Comparison of ENCODE assay signal across 8 cellular contexts in genomic region chr5:132490484-132491367, GRCh38. TPM values are rescaled to one million over a fixed set of nuclear protein-coding genes. Genes with fewer than 3 reads are reported as not detected.
A peak's percentile ranks its signal among the peaks of the same experiment; 100 is the strongest.
DNase-seq lines count a peak whose midpoint lies in the region; ATAC-seq and TF ChIP-seq lines count a peak whose summit lies in the region.

A gene with protein sequence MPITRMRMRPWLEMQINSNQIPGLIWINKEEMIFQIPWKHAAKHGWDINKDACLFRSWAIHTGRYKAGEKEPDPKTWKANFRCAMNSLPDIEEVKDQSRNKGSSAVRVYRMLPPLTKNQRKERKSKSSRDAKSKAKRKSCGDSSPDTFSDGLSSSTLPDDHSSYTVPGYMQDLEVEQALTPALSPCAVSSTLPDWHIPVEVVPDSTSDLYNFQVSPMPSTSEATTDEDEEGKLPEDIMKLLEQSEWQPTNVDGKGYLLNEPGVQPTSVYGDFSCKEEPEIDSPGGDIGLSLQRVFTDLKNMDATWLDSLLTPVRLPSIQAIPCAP (minus strand): TSS chr5:132490773. CDS start chr5:132489478, 1,295 bp downstream.

- H3K9me3 Mint-ChIP-seq in GM23338: no peaks in the 10 kb centered on the region
- no peaks in the 10 kb centered on the region for H3K9me3 Mint-ChIP-seq in naive thymus-derived CD8-positive, alpha-beta T cell

- H2AFZ ChIP-seq in GM23338 (peak within 1 kb of the TSS; percentile 99), fibroblast of lung (ENCODE audit: low read length) (no peak within 1 kb of the TSS)

- peak; percentile 87 for ATAC-seq in GM23338
- ATAC-seq in naive thymus-derived CD8-positive, alpha-beta T cell: peak; percentile 78 to 80

- H3K4me2 ChIP-seq in GM23338: peak within 1 kb of the TSS; percentile 92
- H3K4me2 ChIP-seq in fibroblast of lung (ENCODE audit: extremely low read depth, insufficient read depth, low read length): peak within 1 kb of the TSS; percentile 93

- H3K4me1 ChIP-seq in GM23338 (ENCODE audit: insufficient read depth) (peaks cover 22% of the 10 kb centered on the region), fibroblast of lung (ENCODE audit: control insufficient read depth, extremely low read depth, insufficient read depth, low read length) (peaks cover 27% of the 10 kb centered on the region)

- no peak within 1 kb of the TSS for H3K27ac Mint-ChIP-seq in GM23338
- H3K27ac Mint-ChIP-seq in naive thymus-derived CD8-positive, alpha-beta T cell: peak within 1 kb of the TSS; percentile 96 to 98 (median 98)

- 0 out of 2 replicates have a peak within 1 kb of the TSS, but pooled peaks have one; percentile 74 for H3K27ac ChIP-seq in GM23338 (ENCODE audit: low read depth)
- H3K27ac ChIP-seq in fibroblast of lung (ENCODE audit: insufficient read depth, low read length): peak within 1 kb of the TSS; percentile 92

- H3K36me3 Mint-ChIP-seq in GM23338 (ENCODE audit: low read depth): peaks cover 9% of the 10 kb centered on the region
- H3K36me3 Mint-ChIP-seq in naive thymus-derived CD8-positive, alpha-beta T cell: peaks cover 0 to 44% (median 37%) of the 10 kb centered on the region in 3 donors

- H4K20me1 ChIP-seq in GM23338 (replicated peaks; ENCODE audit: insufficient read depth) (peaks cover 3% of the 10 kb centered on the region; the same call in 1 of the 2 replicates), fibroblast of lung (ENCODE audit: control insufficient read depth, extremely low read depth, insufficient read depth, low read length) (no peaks in the 10 kb centered on the region)

- peak within 1 kb of the TSS; percentile 84 for H3K4me3 Mint-ChIP-seq in GM23338
- peak within 1 kb of the TSS; percentile 93 to 97 (median 96) for H3K4me3 Mint-ChIP-seq in naive thymus-derived CD8-positive, alpha-beta T cell

- H3K9me3 ChIP-seq in fibroblast of lung (ENCODE audit: control insufficient read depth, insufficient read depth, low read depth, low read length): no peaks in the 10 kb centered on the region

- H3K27me3 ChIP-seq in GM23338 (ENCODE audit: insufficient read depth): peaks cover 39% of the 10 kb centered on the region
- no peaks in the 10 kb centered on the region for H3K27me3 ChIP-seq in fibroblast of lung (ENCODE audit: control insufficient read depth, insufficient read depth, low read length)

- peaks cover 5% of the 10 kb centered on the region; the same call in 1 of the 2 replicates for H3F3A ChIP-seq in GM23338 (replicated peaks; ENCODE audit: low read depth)

- H3K4me1 Mint-ChIP-seq in GM23338: peaks cover 29% of the 10 kb centered on the region
- H3K4me1 Mint-ChIP-seq in naive thymus-derived CD8-positive, alpha-beta T cell: peaks cover 46 to 79% (median 76%) of the 10 kb centered on the region in 4 donors

- H3K4me3 ChIP-seq in GM23338 (peak within 1 kb of the TSS; percentile 80), fibroblast of lung (replicated peaks in 1 of 4; ENCODE audit: control extremely low read depth in 1 of 4, insufficient read depth in 1 of 4, low read depth in 3 of 4, low read length in 4 of 4) (peak within 1 kb of the TSS; percentile 71 to 98 (median 92))

- peak within 1 kb of the TSS; percentile 95 for H3K9ac ChIP-seq in fibroblast of lung (ENCODE audit: insufficient read depth, low read length)

- H3K9me2 ChIP-seq in GM23338 (ENCODE audit: insufficient read depth): no peaks in the 10 kb centered on the region

- POLR2A ChIA-PET in naive thymus-derived CD8-positive, alpha-beta T cell (lab: Charles Lee): interaction anchor here (0.5 to 16.0 kb wide), 27 partner anchors 9 to 939 kb away, joined by 3 to 648 read pairs (median 10); partner anchors contain the start of genes AFF4, HSPA4, RAD50 and SLC22A4

- H3K79me2 ChIP-seq in GM23338 (replicated peaks; ENCODE audit: insufficient read depth) (0 out of 2 replicates have a peak, but pooled peaks cover 5% of the 10 kb centered on the region), fibroblast of lung (ENCODE audit: control insufficient read depth, insufficient read depth, low read length) (peaks cover 41% of the 10 kb centered on the region)

- peaks cover 24% of the 10 kb centered on the region for H3K27me3 Mint-ChIP-seq in GM23338 (ENCODE audit: insufficient read depth, low read depth, poor library complexity)
- no peaks in the 10 kb centered on the region for H3K27me3 Mint-ChIP-seq in naive thymus-derived CD8-positive, alpha-beta T cell

- DNase-seq in EL (peak; percentile 97), GM23338 (ENCODE audit: low spot score) (peak; percentile 96), LHCN-M2 (ENCODE audit: low read depth) (peak; percentile 96), RPMI8226 (peak; percentile 95), fibroblast of lung (ENCODE audit: low read depth in 2 of 2) (peak; percentile 95 to 96)
- DNase-seq in activated T-helper 1 cell treated with anti-CD3 and anti-CD28 coated beads, Interleukin-2, amount 50 U/mL, for 16 hours (ENCODE audit: low read depth in 1 of 2, low spot score in 1 of 2): peak; percentile 89 to 99
- DNase-seq in naive thymus-derived CD8-positive, alpha-beta T cell: peak; percentile 97 to 99 (median 98)
- peak; percentile 95 for DNase-seq in stimulated activated naive CD4-positive, alpha-beta T cell treated with Interleukin-2 at 50 U/mL for 16 hours (lab: John Stamatoyannopoulos, UW)

- H3K36me3 ChIP-seq in GM23338 (ENCODE audit: insufficient read depth) (no peaks in the 10 kb centered on the region), fibroblast of lung (ENCODE audit: control insufficient read depth, insufficient read depth, low read length) (peaks cover 16% of the 10 kb centered on the region)

- TF ChIP-seq CTCF in GM23338 (conservative IDR thresholded peaks at IDR 0.05; ENCODE audit: low read depth in 2 of 2): no peak
- TF ChIP-seq CTCF in fibroblast of lung (conservative IDR thresholded peaks at IDR 0.05 in 1 of 2, IDR thresholded peaks at IDR 0.05 in 1 of 2; ENCODE audit: low read depth in 1 of 2, low read length in 2 of 2): no peak

TF ChIP-seq in GM23338, 12 proteins besides CTCF, POLR2A, EP300 and RAD21:
- TF ChIP-seq POLR2AphosphoS5 (IDR thresholded peaks at IDR 0.05; ENCODE audit: low read depth): peak; percentile 93
- TF ChIP-seq CREB1 (CRISPR knock-in tag; IDR thresholded peaks at IDR 0.05; ENCODE audit: low read depth): peak; percentile 64
- TF ChIP-seq JUNB (IDR thresholded peaks at IDR 0.05; ENCODE audit: unreplicated experiment): no peak

RNA-seq across cellular contexts. Expression of the gene that starts here (rescaled TPM):
- 6.4 and 6.9 TPM in 2 replicates for total RNA-seq in GM23338 (2014; rRNA removed; shearing (Covaris generic))
- 8.6 and 9.1 TPM in 2 replicates for polyA plus RNA-seq in GM23338 (2016; fragmentation: Nextera tagmentation; extraction: Ambion mirVana)
- 17.8 and 20.3 TPM in 2 replicates for total RNA-seq in LHCN-M2 (2014; rRNA removed)
- polyA plus RNA-seq in LHCN-M2 (2012): 18.0 TPM
- 22.1 and 34.7 TPM in 2 replicates for total RNA-seq in fibroblast of lung
- polyA plus RNA-seq in fibroblast of lung: 36.8 and 37.6 TPM in 2 replicates
- 32.1 and 37.0 TPM in 2 replicates for polyA plus RNA-seq in fibroblast of lung (2012)
- 45.2 and 81.5 TPM in 2 replicates for polyA minus RNA-seq in fibroblast of lung (ENCODE audit: low replicate concordance)
- total RNA-seq in naive thymus-derived CD8-positive, alpha-beta T cell: 100 to 1,000 TPM; 116 to 127 TPM
- polyA plus RNA-seq in naive thymus-derived CD8-positive, alpha-beta T cell: 100 to 1,000 TPM; 108 to 218 (median 141) TPM

Comparison
In these comparisons a context has a peak if more than half of its experiments do, and no peak if none do; other contexts are left out.
1. Peak in every context shown above with its lines: DNase-seq, ATAC-seq, H3K4me3 ChIP-seq and H3K27ac ChIP-seq.